1 cellular context compared by ENCODE assay signal in genomic region chr16:58733671-58734458, GRCh38.
TF ChIP-seq lines count a peak whose summit lies in the region.

TSS of gene GOT2 (minus strand) at chr16:58734316. CDS start at chr16:58734228, 88 bp downstream.

TF ChIP-seq in HepG2, 621 proteins besides CTCF, POLR2A, EP300 and RAD21 (continued from another document and continues in another):
- peak; percentile 48; the same call in 1 of the 2 replicates for TF ChIP-seq MLXIP (CRISPR knock-in tag; IDR thresholded peaks at IDR 0.05; ENCODE audit: borderline replicate concordance)
- TF ChIP-seq NR2F1 (CRISPR knock-in tag; IDR thresholded peaks at IDR 0.05), result no peak
- TF ChIP-seq CBFB (CRISPR knock-in tag; IDR thresholded peaks at IDR 0.05), result peak; percentile 95; the same call in 1 of the 2 replicates
- TF ChIP-seq BRD4 (CRISPR knock-in tag; IDR thresholded peaks at IDR 0.05), result peak; percentile 94; the same call in 1 of the 2 replicates
- peak; percentile 33 for TF ChIP-seq ZFP36 (IDR thresholded peaks at IDR 0.05; ENCODE audit: borderline replicate concordance, low read depth, low read length, partially characterized antibody)
- TF ChIP-seq ZBTB1 (CRISPR knock-in tag; IDR thresholded peaks at IDR 0.05; ENCODE audit: borderline replicate concordance), result no peak
- no peak for TF ChIP-seq TCF12 (IDR thresholded peaks at IDR 0.05)
- peak; percentile 60; the same call in 1 of the 2 replicates for TF ChIP-seq TCF12 (CRISPR knock-in tag; IDR thresholded peaks at IDR 0.05)
- TF ChIP-seq TBL1XR1 (IDR thresholded peaks at IDR 0.05; ENCODE audit: borderline replicate concordance, low read length, partially characterized antibody), result peak; percentile 60
- TF ChIP-seq ZNF33B (CRISPR knock-in tag; IDR thresholded peaks at IDR 0.05), result no peak
- TF ChIP-seq TOE1 (CRISPR knock-in tag; IDR thresholded peaks at IDR 0.05), result no peak; the same call in 1 of the 2 replicates
- no peak for TF ChIP-seq CCAR2 (optimal IDR thresholded peaks at IDR 0.05; ENCODE audit: low read depth, low read length)
- no peak for TF ChIP-seq NFRKB (IDR thresholded peaks at IDR 0.05)
- TF ChIP-seq ZNF607 (CRISPR knock-in tag; IDR thresholded peaks at IDR 0.05; ENCODE audit: borderline replicate concordance), result peak; percentile 68; the same call in 1 of the 2 replicates
- TF ChIP-seq ZFP36L2 (CRISPR knock-in tag; IDR thresholded peaks at IDR 0.05), result peak; percentile 61; the same call in 1 of the 2 replicates
- peak; percentile 98 for TF ChIP-seq POGK (CRISPR knock-in tag; conservative IDR thresholded peaks at IDR 0.05)
- peak; percentile 95 for TF ChIP-seq TARDBP (CRISPR knock-in tag; IDR thresholded peaks at IDR 0.05)
- TF ChIP-seq ZNF3 (CRISPR knock-in tag; IDR thresholded peaks at IDR 0.05), result no peak
- TF ChIP-seq IRX3 (CRISPR knock-in tag; IDR thresholded peaks at IDR 0.05; ENCODE audit: borderline replicate concordance, low read depth), result peak; percentile 74
- TF ChIP-seq ZNF773 (CRISPR knock-in tag; IDR thresholded peaks at IDR 0.05; ENCODE audit: borderline replicate concordance), result peak; percentile 83; the same call in 1 of the 2 replicates
- TF ChIP-seq ZNF432 (CRISPR knock-in tag; IDR thresholded peaks at IDR 0.05; ENCODE audit: borderline replicate concordance), result no peak; the same call in 1 of the 2 replicates
- no peak for TF ChIP-seq SRSF9 (IDR thresholded peaks at IDR 0.05; ENCODE audit: borderline replicate concordance, insufficient read depth, low read depth, low read length, poor library complexity, severe bottlenecking)
- 0 out of 2 replicates have a peak, but pooled peaks have one; percentile 10 for TF ChIP-seq ZFYVE20 (CRISPR knock-in tag; IDR thresholded peaks at IDR 0.05; ENCODE audit: borderline replicate concordance, low read depth)
- 0 out of 2 replicates have a peak, but pooled peaks have one; percentile 73 for TF ChIP-seq SMAD9 (CRISPR knock-in tag; IDR thresholded peaks at IDR 0.05)
- no peak; the same call in none of the 2 replicates for TF ChIP-seq ZC3H13 (CRISPR knock-in tag; IDR thresholded peaks at IDR 0.05)
- peak; percentile 95 for TF ChIP-seq HIVEP1 (CRISPR knock-in tag; IDR thresholded peaks at IDR 0.05)
- no peak for TF ChIP-seq EZH2 (conservative IDR thresholded peaks at IDR 0.05; ENCODE audit: low read depth, low read length)
- TF ChIP-seq, protein P1, sequence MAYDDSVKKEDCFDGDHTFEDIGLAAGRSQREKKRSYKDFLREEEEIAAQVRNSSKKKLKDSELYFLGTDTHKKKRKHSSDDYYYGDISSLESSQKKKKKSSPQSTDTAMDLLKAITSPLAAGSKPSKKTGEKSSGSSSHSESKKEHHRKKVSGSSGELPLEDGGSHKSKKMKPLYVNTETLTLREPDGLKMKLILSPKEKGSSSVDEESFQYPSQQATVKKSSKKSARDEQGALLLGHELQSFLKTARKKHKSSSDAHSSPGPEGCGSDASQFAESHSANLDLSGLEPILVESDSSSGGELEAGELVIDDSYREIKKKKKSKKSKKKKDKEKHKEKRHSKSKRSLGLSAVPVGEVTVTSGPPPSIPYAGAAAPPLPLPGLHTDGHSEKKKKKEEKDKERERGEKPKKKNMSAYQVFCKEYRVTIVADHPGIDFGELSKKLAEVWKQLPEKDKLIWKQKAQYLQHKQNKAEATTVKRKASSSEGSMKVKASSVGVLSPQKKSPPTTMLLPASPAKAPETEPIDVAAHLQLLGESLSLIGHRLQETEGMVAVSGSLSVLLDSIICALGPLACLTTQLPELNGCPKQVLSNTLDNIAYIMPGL (CRISPR knock-in tag; IDR thresholded peaks at IDR 0.05; ENCODE audit: borderline replicate concordance in 1 of 2, low read depth in 1 of 2), result peak; percentile 100
- TF ChIP-seq THAP11 (CRISPR knock-in tag; IDR thresholded peaks at IDR 0.05), result peak; percentile 94
- peak; percentile 97 for TF ChIP-seq RBFOX2 (IDR thresholded peaks at IDR 0.05; ENCODE audit: low read depth, low read length)
- no peak; the same call in 1 of the 2 replicates for TF ChIP-seq CENPT (CRISPR knock-in tag; IDR thresholded peaks at IDR 0.05; ENCODE audit: low read depth)
- no peak for TF ChIP-seq DDIT3 (CRISPR knock-in tag; IDR thresholded peaks at IDR 0.05)
- peak; percentile 93 for TF ChIP-seq MAF1 (CRISPR knock-in tag; IDR thresholded peaks at IDR 0.05; ENCODE audit: borderline replicate concordance)
- peak; percentile 95 for TF ChIP-seq AHR (CRISPR knock-in tag; IDR thresholded peaks at IDR 0.05)
- peak; percentile 91 for TF ChIP-seq ZBTB25 (CRISPR knock-in tag; IDR thresholded peaks at IDR 0.05)
- TF ChIP-seq ZNF124 (CRISPR knock-in tag; IDR thresholded peaks at IDR 0.05), result peak; percentile 74; the same call in 1 of the 2 replicates
- peak; percentile 24; the same call in 1 of the 2 replicates for TF ChIP-seq GTF3A (CRISPR knock-in tag; conservative IDR thresholded peaks at IDR 0.05)
- no peak for TF ChIP-seq IKZF1 (IDR thresholded peaks at IDR 0.05)
- TF ChIP-seq ZNF34 (CRISPR knock-in tag; IDR thresholded peaks at IDR 0.05; ENCODE audit: borderline replicate concordance), result peak; percentile 30; the same call in 1 of the 2 replicates
- no peak for TF ChIP-seq ZNF101 (CRISPR knock-in tag; IDR thresholded peaks at IDR 0.05; ENCODE audit: borderline replicate concordance, low read depth)
- TF ChIP-seq, protein P2, sequence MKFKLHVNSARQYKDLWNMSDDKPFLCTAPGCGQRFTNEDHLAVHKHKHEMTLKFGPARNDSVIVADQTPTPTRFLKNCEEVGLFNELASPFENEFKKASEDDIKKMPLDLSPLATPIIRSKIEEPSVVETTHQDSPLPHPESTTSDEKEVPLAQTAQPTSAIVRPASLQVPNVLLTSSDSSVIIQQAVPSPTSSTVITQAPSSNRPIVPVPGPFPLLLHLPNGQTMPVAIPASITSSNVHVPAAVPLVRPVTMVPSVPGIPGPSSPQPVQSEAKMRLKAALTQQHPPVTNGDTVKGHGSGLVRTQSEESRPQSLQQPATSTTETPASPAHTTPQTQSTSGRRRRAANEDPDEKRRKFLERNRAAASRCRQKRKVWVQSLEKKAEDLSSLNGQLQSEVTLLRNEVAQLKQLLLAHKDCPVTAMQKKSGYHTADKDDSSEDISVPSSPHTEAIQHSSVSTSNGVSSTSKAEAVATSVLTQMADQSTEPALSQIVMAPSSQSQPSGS (CRISPR knock-in tag; IDR thresholded peaks at IDR 0.05), result peak; percentile 80; the same call in 1 of the 2 replicates
- TF ChIP-seq EEA1 (CRISPR knock-in tag; IDR thresholded peaks at IDR 0.05; ENCODE audit: borderline replicate concordance), result no peak
- peak; percentile 92 for TF ChIP-seq ZNF205 (CRISPR knock-in tag; IDR thresholded peaks at IDR 0.05)
- TF ChIP-seq, protein P3, sequence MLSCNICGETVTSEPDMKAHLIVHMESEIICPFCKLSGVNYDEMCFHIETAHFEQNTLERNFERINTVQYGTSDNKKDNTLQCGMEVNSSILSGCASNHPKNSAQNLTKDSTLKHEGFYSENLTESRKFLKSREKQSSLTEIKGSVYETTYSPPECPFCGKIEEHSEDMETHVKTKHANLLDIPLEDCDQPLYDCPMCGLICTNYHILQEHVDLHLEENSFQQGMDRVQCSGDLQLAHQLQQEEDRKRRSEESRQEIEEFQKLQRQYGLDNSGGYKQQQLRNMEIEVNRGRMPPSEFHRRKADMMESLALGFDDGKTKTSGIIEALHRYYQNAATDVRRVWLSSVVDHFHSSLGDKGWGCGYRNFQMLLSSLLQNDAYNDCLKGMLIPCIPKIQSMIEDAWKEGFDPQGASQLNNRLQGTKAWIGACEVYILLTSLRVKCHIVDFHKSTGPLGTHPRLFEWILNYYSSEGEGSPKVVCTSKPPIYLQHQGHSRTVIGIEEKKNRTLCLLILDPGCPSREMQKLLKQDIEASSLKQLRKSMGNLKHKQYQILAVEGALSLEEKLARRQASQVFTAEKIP (CRISPR knock-in tag; IDR thresholded peaks at IDR 0.05; ENCODE audit: borderline replicate concordance), result no peak
- peak; percentile 34; the same call in 1 of the 2 replicates for TF ChIP-seq GPN1 (CRISPR knock-in tag; IDR thresholded peaks at IDR 0.05; ENCODE audit: borderline replicate concordance)
- no peak; the same call in 1 of the 2 replicates for TF ChIP-seq SIX1 (CRISPR knock-in tag; IDR thresholded peaks at IDR 0.05; ENCODE audit: borderline replicate concordance)
- peak; percentile 60; the same call in 1 of the 2 replicates for TF ChIP-seq CAMTA2 (CRISPR knock-in tag; IDR thresholded peaks at IDR 0.05; ENCODE audit: borderline replicate concordance)
- peak; percentile 89 for TF ChIP-seq ZNF792 (CRISPR knock-in tag; IDR thresholded peaks at IDR 0.05)
- TF ChIP-seq ARID5B (CRISPR knock-in tag; IDR thresholded peaks at IDR 0.05), result peak; percentile 91
- TF ChIP-seq, protein P4, sequence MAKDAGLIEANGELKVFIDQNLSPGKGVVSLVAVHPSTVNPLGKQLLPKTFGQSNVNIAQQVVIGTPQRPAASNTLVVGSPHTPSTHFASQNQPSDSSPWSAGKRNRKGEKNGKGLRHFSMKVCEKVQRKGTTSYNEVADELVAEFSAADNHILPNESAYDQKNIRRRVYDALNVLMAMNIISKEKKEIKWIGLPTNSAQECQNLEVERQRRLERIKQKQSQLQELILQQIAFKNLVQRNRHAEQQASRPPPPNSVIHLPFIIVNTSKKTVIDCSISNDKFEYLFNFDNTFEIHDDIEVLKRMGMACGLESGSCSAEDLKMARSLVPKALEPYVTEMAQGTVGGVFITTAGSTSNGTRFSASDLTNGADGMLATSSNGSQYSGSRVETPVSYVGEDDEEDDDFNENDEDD (CRISPR knock-in tag; IDR thresholded peaks at IDR 0.05; ENCODE audit: borderline replicate concordance), result peak; percentile 90
